8 cellular contexts compared by ENCODE assay signal in genomic region chr11:72643547-72643946, GRCh38. TPM values are rescaled to one million over a fixed set of nuclear protein-coding genes. Genes with fewer than 3 reads are reported as not detected.
DNase-seq lines count a peak whose midpoint lies in the region; FAIRE-seq and TF ChIP-seq lines count a peak whose summit lies in the region.

No MANE protein-coding gene starts in this region.

- H3K27me3 ChIP-seq in small intestine (ENCODE audit: control insufficient read depth in 2 of 2, insufficient read depth in 2 of 2, low read length in 2 of 2): peaks cover 0 to 13% of the 10 kb centered on the region in 2 donors

- H3K27ac Mint-ChIP-seq in brain: peak overlapping the region in 4 of 5 experiments; percentile 29 to 87 (median 46)
- no peak overlapping the region for H3K27ac Mint-ChIP-seq in nephron progenitor cell

- no peaks in the 10 kb centered on the region for H3K9me3 Mint-ChIP-seq in brain
- no peaks in the 10 kb centered on the region for H3K9me3 Mint-ChIP-seq in nephron progenitor cell

- peak; percentile 70 for DNase-seq in DMS53 (lab: John Stamatoyannopoulos, UW)
- peak; percentile 58 for DNase-seq in LHCN-M2 (ENCODE audit: low read depth)
- no peak for DNase-seq in nephron progenitor cell
- no peak for DNase-seq in globus pallidus (ENCODE audit: low spot score)
- DNase-seq in small intestine: no peak
- no peak for DNase-seq in activated CD4-positive, alpha-beta T cell treated with anti-CD3 and anti-CD28 coated beads, Interleukin-2, amount 50 U/mL, for 1 hour
- DNase-seq in DMS153 treated with DMSO at 0.1 percent for 48 hours (lab: John Stamatoyannopoulos, UW; ENCODE audit: unreplicated experiment): no peak

- peak overlapping the region; percentile 48 to 74 (median 67) for H3K4me3 Mint-ChIP-seq in brain
- H3K4me3 Mint-ChIP-seq in nephron progenitor cell: peak overlapping the region; percentile 66

- TF ChIP-seq CTCF in brain (conservative IDR thresholded peaks at IDR 0.05) (no peak), nephron progenitor cell (IDR thresholded peaks at IDR 0.05) (no peak)

- no peaks in the 10 kb centered on the region for H3K9me3 ChIP-seq in small intestine (ENCODE audit: control insufficient read depth, low read depth)

- peaks cover 8% of the 10 kb centered on the region for H3K4me1 Mint-ChIP-seq in brain
- H3K4me1 Mint-ChIP-seq in nephron progenitor cell: no peaks in the 10 kb centered on the region

- H3K4me1 ChIP-seq in small intestine (ENCODE audit: control insufficient read depth in 2 of 2, insufficient read depth in 1 of 2, low read depth in 1 of 2, low read length in 1 of 2): peaks cover 0 to 3% of the 10 kb centered on the region in 2 donors

- FAIRE-seq in small intestine (lab: Jason Lieb, UNC): no peak

- H3K27ac ChIP-seq in small intestine (ENCODE audit: low read depth in 1 of 2, low read length in 1 of 2): no peak overlapping the region

- 60 to 85% (median 70%) methylated on average over 7 of the region's 7 CpGs for WGBS in small intestine, 3 donors

- H3K36me3 Mint-ChIP-seq in brain (no peaks in the 10 kb centered on the region), nephron progenitor cell (ENCODE audit: low read depth) (no peaks in the 10 kb centered on the region)

- no peaks in the 10 kb centered on the region for H3K27me3 Mint-ChIP-seq in brain
- peaks cover 31% of the 10 kb centered on the region for H3K27me3 Mint-ChIP-seq in nephron progenitor cell (ENCODE audit: low read depth, poor library complexity)

- no peaks in the 10 kb centered on the region for H3K36me3 ChIP-seq in small intestine (ENCODE audit: control insufficient read depth in 2 of 2, insufficient read depth in 2 of 2, low read length in 2 of 2)

- H3K4me3 ChIP-seq in small intestine (ENCODE audit: low read depth in 1 of 2, low read length in 2 of 2): no peak overlapping the region

RNA-seq across cellular contexts. Expression of gene PDE2A, which starts 30.7 kb away (rescaled TPM):
- 0.06 TPM in 1 of 2 replicates, not detected in the other for total RNA-seq in LHCN-M2 (2014; rRNA removed)
- 0.13 TPM for polyA plus RNA-seq in LHCN-M2 (2012)
- 26.1 TPM for polyA plus RNA-seq in brain (ENCODE audit: insufficient read depth, low read depth, low replicate concordance)
- polyA plus RNA-seq in small intestine: 10 to 100 TPM in 1 of 3 donors, 1 to 10 TPM in 2; 1.8 to 31.6 (median 8.1) TPM

Comparison
In these comparisons a context has a peak if more than half of its experiments do, and no peak if none do; other contexts are left out.
1. DNase-seq: peak in DMS53 (single experiment) and LHCN-M2 (single experiment); none in nephron progenitor cell (single experiment), globus pallidus (single experiment), small intestine (single experiment), activated CD4-positive, alpha-beta T cell treated with anti-CD3 and anti-CD28 coated beads, Interleukin-2, amount 50 U/mL, for 1 hour (single experiment) and DMS153 treated with DMSO at 0.1 percent for 48 hours (single experiment).